20 cellular contexts compared by ENCODE assay signal in genomic region chr18:75500510-75500909, GRCh38.
A peak's percentile ranks its signal among the peaks of the same experiment; 100 is the strongest.
DNase-seq lines count a peak whose midpoint lies in the region; ATAC-seq and TF ChIP-seq lines count a peak whose summit lies in the region.
"Had no signal": no experiment of that assay in that cellular context is flagged by ENCODE, and none has a peak within 500 bp of the region (broad histone marks: within the 10 kb centered on the region; RNA-seq: fewer than 3 reads in every experiment).

No MANE protein-coding gene starts in this region.

- no peak overlapping the region for H3K27ac ChIP-seq in foreskin keratinocyte
- H3K27ac ChIP-seq: GM23248, SJSA1 had no signal

- intact Hi-C loops in head of caudate nucleus (cut with DNase I): no loop called here

- H3K27me3 ChIP-seq in foreskin keratinocyte: no peaks in the 10 kb centered on the region
- H3K27me3 ChIP-seq: SJSA1 had no signal

- H3K4me3 ChIP-seq in choroid plexus epithelial cell (ENCODE audit: low read depth, low read length): no peak overlapping the region
- H3K4me3 ChIP-seq: GM23248, HAP-1, SJSA1 had no signal

- TF ChIP-seq CTCF in choroid plexus epithelial cell (conservative IDR thresholded peaks at IDR 0.05; ENCODE audit: low read depth, low read length) (no peak), foreskin keratinocyte (conservative IDR thresholded peaks at IDR 0.05) (no peak)

- DNase-seq in H4 (ENCODE audit: low spot score) (peak; percentile 44), choroid plexus epithelial cell (ENCODE audit: low read depth) (peak; percentile 58), foreskin keratinocyte (no peak), NCI-H1417 (lab: John Stamatoyannopoulos, UW) (no peak), head of caudate nucleus (no peak), NCI-H1105 (lab: John Stamatoyannopoulos, UW) (no peak)
- DNase-seq in activated CD8-positive, alpha-beta memory T cell treated with anti-CD3 and anti-CD28 coated beads, Interleukin-2, amount 50 U/mL, for 4 hours: no peak
- DNase-seq: AML-193; C1 segment of cervical spinal cord; CD8-positive, alpha-beta T cell; DND-41; GM23248; NCI-H1694 treated with DMSO at 0.1 percent for 48 hours; NCI-H2081 treated with DMSO at 0.1 percent for 48 hours; NCI-H446; NCI-H526 treated with DMSO at 0.1 percent for 48 hours; OCI-M1 had no signal

- ATAC-seq in foreskin keratinocyte: peak; percentile 32
- ATAC-seq: CD8-positive, alpha-beta T cell; Right ventricle myocardium inferior had no signal

- H3K4me1 ChIP-seq in foreskin keratinocyte: no peaks in the 10 kb centered on the region

Comparison
In these comparisons a context has a peak if more than half of its experiments do, and no peak if none do; other contexts are left out.
1. DNase-seq: peak in H4 (single experiment) and choroid plexus epithelial cell (single experiment); none in foreskin keratinocyte (0 of 2), activated CD8-positive, alpha-beta memory T cell treated with anti-CD3 and anti-CD28 coated beads, Interleukin-2, amount 50 U/mL, for 4 hours (single experiment), NCI-H1417 (0 of 3), head of caudate nucleus (0 of 42) and NCI-H1105 (single experiment).